Comparison of ENCODE assay signal across 8 cellular contexts in genomic region chr11:65899356-65900124, GRCh38. TPM values are rescaled to one million over a fixed set of nuclear protein-coding genes. Genes with fewer than 3 reads are reported as not detected.
DNase-seq lines count a peak whose midpoint lies in the region; ATAC-seq and TF ChIP-seq lines count a peak whose summit lies in the region.

No MANE protein-coding gene starts in this region.

- DNase-seq in GM10266 (ENCODE audit: extremely low spot score) (peak; percentile 65), OCI-M1 (lab: John Stamatoyannopoulos, UW) (peak; percentile 78), Right ventricle myocardium inferior (ENCODE audit: missing footprints) (peak; percentile 83), posterior vena cava (ENCODE audit: low spot score) (peak; percentile 95), inferior parietal cortex (ENCODE audit: extremely low spot score) (no peak), NCI-H748 (lab: John Stamatoyannopoulos, UW; ENCODE audit: unreplicated experiment) (no peak)
- peak; percentile 35 for DNase-seq in activated effector memory CD4-positive, alpha-beta T cell treated with Interleukin-2 at 50 U/mL for 16 hours

- intact Hi-C loops in Right ventricle myocardium inferior (cut with DNase I) (no loop called here), posterior vena cava (cut with DNase I) (no loop called here)

- ATAC-seq in Right ventricle myocardium inferior (no peak), HG02623 (IDR thresholded peaks at IDR 0.05; ENCODE audit: unreplicated experiment) (no peak)

- no peak for TF ChIP-seq CTCF in GM10266 (IDR thresholded peaks at IDR 0.05; ENCODE audit: control insufficient read depth, insufficient read depth, low read depth, missing control alignments)

RNA-seq across cellular contexts. Expression of gene FOSL1, which starts 0.6 kb away (rescaled TPM):
- total RNA-seq in Right ventricle myocardium inferior (0.27 TPM), posterior vena cava (10 to 100 TPM in 1 of 2 donors, 1 to 10 TPM in 1; 7.4 to 38.7 TPM)

RNA-seq across cellular contexts. Expression of gene CCDC85B, which starts 9.1 kb away (rescaled TPM):
- total RNA-seq in Right ventricle myocardium inferior, result 29.6 TPM
- total RNA-seq in posterior vena cava, result 10 to 100 TPM; 31.8 to 36.7 TPM

RNA-seq across cellular contexts. Expression of gene FIBP, which starts 11.3 kb away (rescaled TPM):
- total RNA-seq in Right ventricle myocardium inferior (44.7 TPM), posterior vena cava (10 to 100 TPM; 39.7 to 40.8 TPM)

RNA-seq across cellular contexts. Expression of gene C11orf68, which starts 19.3 kb away (rescaled TPM):
- 38.5 TPM for total RNA-seq in Right ventricle myocardium inferior
- total RNA-seq in posterior vena cava, result 10 to 100 TPM; 35.7 to 36.0 TPM

RNA-seq across cellular contexts. Expression of gene DRAP1, which starts 19.7 kb away (rescaled TPM):
- total RNA-seq in Right ventricle myocardium inferior (110 TPM), posterior vena cava (10 to 100 TPM; 76.0 to 92.2 TPM)

Comparison
In these comparisons a context has a peak if more than half of its experiments do, and no peak if none do; other contexts are left out.
1. DNase-seq: peak in GM10266 (single experiment), OCI-M1 (single experiment), activated effector memory CD4-positive, alpha-beta T cell treated with Interleukin-2 at 50 U/mL for 16 hours (single experiment), Right ventricle myocardium inferior (single experiment) and posterior vena cava (single experiment); none in inferior parietal cortex (single experiment) and NCI-H748 (single experiment).